Comparison of ENCODE assay signal across 8 cellular contexts in the genomic region with DNA sequence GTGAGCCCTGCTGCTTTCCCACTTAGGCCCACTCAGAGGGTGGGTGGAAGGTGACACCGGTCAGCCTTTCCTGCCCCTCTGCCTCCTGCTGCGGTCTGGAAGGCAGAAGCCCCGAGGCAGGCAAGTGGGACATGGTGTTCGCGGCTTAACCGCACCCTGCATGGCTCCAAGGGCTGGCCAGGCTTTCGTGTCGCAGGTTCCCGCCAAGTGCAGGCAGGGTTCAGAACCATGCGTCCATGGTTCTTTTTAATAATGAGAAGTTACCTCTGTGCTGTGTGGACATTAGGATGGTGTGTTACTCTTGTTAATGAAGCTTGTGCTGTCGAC. TPM values are rescaled to one million over a fixed set of nuclear protein-coding genes. Genes with fewer than 3 reads are reported as not detected.
DNase-seq lines count a peak whose midpoint lies in the region; ATAC-seq, FAIRE-seq and TF ChIP-seq lines count a peak whose summit lies in the region.

No MANE protein-coding gene starts in this region.

- H3K4me1 ChIP-seq in MM.1S (ENCODE audit: low read length) (peaks cover 3% of the 10 kb centered on the region; the same call in 1 of the 2 replicates), pancreas (peaks cover 0 to 12% (median 0%) of the 10 kb centered on the region in 3 donors)

- peak; percentile 85 for DNase-seq in NCI-H146 (lab: John Stamatoyannopoulos, UW)
- no peak for DNase-seq in NCI-H146 treated with DMSO at 0.1 percent for 48 hours (lab: John Stamatoyannopoulos, UW; ENCODE audit: unreplicated experiment)
- no peak for DNase-seq in MM.1S
- no peak for DNase-seq in endothelial cell (ENCODE audit: low spot score)
- DNase-seq in pancreas = no peak
- DNase-seq in NCI-H2196 treated with DMSO at 0.1 percent for 48 hours (lab: John Stamatoyannopoulos, UW; ENCODE audit: unreplicated experiment) = no peak

- H3K4me2 ChIP-seq in MM.1S (ENCODE audit: low read depth, low read length) = peak overlapping the region; percentile 74; the same call in 1 of the 2 replicates

- TF ChIP-seq CTCF in MM.1S (IDR thresholded peaks at IDR 0.05; ENCODE audit: low read length) = no peak
- no peak for TF ChIP-seq CTCF in endothelial cell (IDR thresholded peaks at IDR 0.05; ENCODE audit: unreplicated experiment)
- TF ChIP-seq CTCF in pancreas (IDR thresholded peaks at IDR 0.05) = no peak

- H4K20me1 ChIP-seq in MM.1S (ENCODE audit: insufficient read depth, low read length) = no peaks in the 10 kb centered on the region

- H3K9me3 ChIP-seq in MM.1S (replicated peaks; ENCODE audit: insufficient read depth, low read length) (no peaks in the 10 kb centered on the region), pancreas (no peaks in the 10 kb centered on the region)

- H3K27me3 Mint-ChIP-seq in endothelial cell (ENCODE audit: unreplicated experiment) = peaks cover 7% of the 10 kb centered on the region

- no peak for FAIRE-seq in pancreas (lab: Jason Lieb, UNC)

- peak overlapping the region; percentile 42; the same call in 1 of the 2 replicates for H3K9ac ChIP-seq in MM.1S (ENCODE audit: low read length)

- no peaks in the 10 kb centered on the region for H3K27me3 ChIP-seq in MM.1S (replicated peaks; ENCODE audit: insufficient read depth, low read length)
- no peaks in the 10 kb centered on the region for H3K27me3 ChIP-seq in pancreas

- no peaks in the 10 kb centered on the region for H3K9me3 Mint-ChIP-seq in endothelial cell (ENCODE audit: unreplicated experiment)

- peak overlapping the region; percentile 80 for H3K27ac Mint-ChIP-seq in endothelial cell (ENCODE audit: unreplicated experiment)

- peaks cover 22% of the 10 kb centered on the region for H3K4me1 Mint-ChIP-seq in endothelial cell (ENCODE audit: unreplicated experiment)

- H3K4me3 ChIP-seq in MM.1S (ENCODE audit: low read length) (peak overlapping the region; percentile 63), pancreas (peak overlapping the region; percentile 21 to 91 (median 76))

- ATAC-seq in pancreas = peak in 2 of 4 donors; percentile 10 to 12
- no peak for ATAC-seq in HG02759 (IDR thresholded peaks at IDR 0.05; ENCODE audit: unreplicated experiment)
- no peak for ATAC-seq in GM18858 (IDR thresholded peaks at IDR 0.05; ENCODE audit: unreplicated experiment)

- peak overlapping the region; percentile 94 for H3K4me3 Mint-ChIP-seq in endothelial cell (ENCODE audit: unreplicated experiment)

- no peaks in the 10 kb centered on the region for H3K9me2 ChIP-seq in MM.1S (replicated peaks; ENCODE audit: insufficient read depth, low read length)

- intact Hi-C loops in pancreas (cut with DNase I) = no loop called here

- H3F3A ChIP-seq in MM.1S (ENCODE audit: insufficient read depth, low read length) = no peaks in the 10 kb centered on the region

- H3K36me3 ChIP-seq in MM.1S (replicated peaks; ENCODE audit: insufficient read depth, low read length) (no peaks in the 10 kb centered on the region), pancreas (no peaks in the 10 kb centered on the region)

- H3K27ac ChIP-seq in MM.1S (ENCODE audit: low read length) (no peak overlapping the region), pancreas (peak overlapping the region in 3 of 4 donors; percentile 1 to 64 (median 36))

- H3K36me3 Mint-ChIP-seq in endothelial cell (ENCODE audit: low read depth, unreplicated experiment) = peaks cover 5% of the 10 kb centered on the region

- H2AFZ ChIP-seq in MM.1S (ENCODE audit: low read length) = peak overlapping the region; percentile 63

- WGBS in pancreas, 2 donors = 0 to 1% methylated on average over 11 of the region's 11 CpGs

- no peaks in the 10 kb centered on the region for H3K79me2 ChIP-seq in MM.1S (ENCODE audit: low read length)

RNA-seq across cellular contexts. Expression of a gene that starts 1.0 kb away (rescaled TPM):
- total RNA-seq in endothelial cell (ENCODE audit: unreplicated experiment) (45.1 TPM), pancreas (1 to 10 TPM; 1.5 to 5.0 (median 1.8) TPM)
- 1 to 10 TPM in 1 of 2 donors, under 1 TPM in 1; 0.87 to 1.1 TPM for polyA plus RNA-seq in pancreas
